ENCODE assay signal across 8 cellular contexts in the genomic region with DNA sequence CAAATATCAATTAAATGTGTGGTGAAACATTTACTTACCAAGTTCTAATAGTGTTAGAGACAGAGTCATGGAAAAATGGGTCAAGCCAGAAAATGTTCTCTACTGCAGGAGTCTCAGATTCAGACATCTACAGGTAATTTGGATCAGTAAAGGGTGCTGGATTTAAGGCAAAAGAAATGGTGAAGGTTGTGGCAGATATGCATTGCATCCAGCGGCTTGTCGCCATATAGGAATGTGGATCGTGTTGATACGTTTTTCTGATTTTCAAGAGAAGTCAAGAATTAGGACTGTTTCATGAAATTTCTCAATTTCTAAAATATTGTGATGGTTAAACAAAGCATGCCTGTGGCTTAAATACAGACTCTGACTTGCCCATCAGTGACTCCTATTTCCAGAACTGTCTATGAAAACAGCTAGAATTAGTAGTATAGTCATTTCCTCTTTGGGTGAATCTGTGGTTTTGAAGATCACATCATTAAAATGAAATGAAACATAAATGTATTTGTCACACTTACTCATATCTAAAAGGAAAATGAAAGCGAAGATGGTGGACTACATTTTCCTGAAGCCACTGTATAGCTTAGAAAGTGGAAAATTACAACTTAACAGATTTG.
DNase-seq lines count a peak whose midpoint lies in the region; ATAC-seq and TF ChIP-seq lines count a peak whose summit lies in the region.

No MANE protein-coding gene starts in this region.

- 74 to 87% methylated on average over 5 of the region's 5 CpGs for WGBS in heart right ventricle, 2 donors

- CTCF ChIA-PET in AG04450 (lab: Charles Lee), result interaction anchor here (0.8 to 2.5 kb wide), 3 partner anchors 22 to 526 kb away, joined by 5 to 6 read pairs (median 5); no protein-coding TSS in a partner anchor

- DNase-seq in AG04450 (ENCODE audit: low read depth, low spot score), result peak; percentile 62
- DNase-seq in adipocyte (ENCODE audit: low read depth), result peak; percentile 65
- no peak for DNase-seq in hippocampal formation (lab: John Stamatoyannopoulos, UW)
- DNase-seq in GDM1 (lab: John Stamatoyannopoulos, UW), result no peak
- DNase-seq in heart right ventricle, result no peak
- no peak for DNase-seq in left ventricle myocardium superior

- H3K4me3 ChIP-seq in AG04450 (ENCODE audit: low read depth, low read length) (peak overlapping the region; percentile 30; the same call in 1 of the 2 replicates), adipocyte (ENCODE audit: low read length) (peak overlapping the region; percentile 58), heart right ventricle (no peak overlapping the region)

- H3K9ac ChIP-seq in adipocyte (ENCODE audit: low read length), result peak overlapping the region; percentile 54

- intact Hi-C loops in heart right ventricle (cut with DNase I), result no loop called here
- intact Hi-C loops in left ventricle myocardium superior (cut with micrococcal nuclease), result no loop called here

- H3K36me3 ChIP-seq in adipocyte (ENCODE audit: control insufficient read depth, insufficient read depth, low read length, severe bottlenecking) (no peaks in the 10 kb centered on the region), heart right ventricle (no peaks in the 10 kb centered on the region)

- no peak for TF ChIP-seq CTCF in AG04450 (IDR thresholded peaks at IDR 0.05; ENCODE audit: low read depth, low read length)
- no peak for TF ChIP-seq CTCF in heart right ventricle (IDR thresholded peaks at IDR 0.05)

- H3K4me1 ChIP-seq in adipocyte (ENCODE audit: control insufficient read depth, insufficient read depth, low read length) (peaks cover 10% of the 10 kb centered on the region), heart right ventricle (peaks cover 0 to 6% (median 0%) of the 10 kb centered on the region in 9 donors)

- peak overlapping the region; percentile 47 for H3K27ac ChIP-seq in AG04450 (ENCODE audit: low read depth, low read length)
- no peak overlapping the region for H3K27ac ChIP-seq in heart right ventricle

- H3K9me3 ChIP-seq in AG04450 (ENCODE audit: control insufficient read depth, insufficient read depth, low read length) (peaks cover 3% of the 10 kb centered on the region; the same call in 1 of the 2 replicates), adipocyte (ENCODE audit: control insufficient read depth, low read length) (no peaks in the 10 kb centered on the region), heart right ventricle (no peaks in the 10 kb centered on the region)

- H3K27me3 ChIP-seq in AG04450 (ENCODE audit: control insufficient read depth, insufficient read depth, low read length), result no peaks in the 10 kb centered on the region
- no peaks in the 10 kb centered on the region for H3K27me3 ChIP-seq in adipocyte (replicated peaks; ENCODE audit: control insufficient read depth, insufficient read depth, low read length)
- no peaks in the 10 kb centered on the region for H3K27me3 ChIP-seq in heart right ventricle

- POLR2A ChIA-PET in AG04450 (lab: Yijun Ruan, JAX), result interaction anchor here (1.1 kb wide), 1 partner anchor 111 kb away, joined by 4 read pairs; no protein-coding TSS in a partner anchor

- ATAC-seq in GM19395 (IDR thresholded peaks at IDR 0.05; ENCODE audit: unreplicated experiment), result peak; percentile 99
- peak; percentile 98 for ATAC-seq in HG03196 (IDR thresholded peaks at IDR 0.05; ENCODE audit: unreplicated experiment)
- no peak for ATAC-seq in heart right ventricle
- ATAC-seq in left ventricle myocardium superior, result no peak

Comparison
In these comparisons a context has a peak if more than half of its experiments do, and no peak if none do; other contexts are left out.
1. DNase-seq: peak in AG04450 (single experiment) and adipocyte (single experiment); none in hippocampal formation (0 of 2), GDM1 (single experiment), heart right ventricle (0 of 2) and left ventricle myocardium superior (single experiment).
2. H3K4me3 ChIP-seq: peak in AG04450 (single experiment) and adipocyte (single experiment); none in heart right ventricle (0 of 10).
3. ATAC-seq: peak in GM19395 (single experiment) and HG03196 (single experiment); none in heart right ventricle (0 of 8) and left ventricle myocardium superior (single experiment).